Comparison of ENCODE assay signal across 8 cellular contexts in genomic region chr12:31238764-31239387, GRCh38.
A peak's percentile ranks its signal among the peaks of the same experiment; 100 is the strongest.
DNase-seq lines count a peak whose midpoint lies in the region; ATAC-seq and TF ChIP-seq lines count a peak whose summit lies in the region.

No MANE protein-coding gene starts in this region.

- no peaks in the 10 kb centered on the region for H3K9me3 ChIP-seq in Karpas-422 (ENCODE audit: low read length)
- no peaks in the 10 kb centered on the region for H3K9me3 ChIP-seq in RWPE2 (ENCODE audit: severe bottlenecking)

- H3K9me3 Mint-ChIP-seq in glutamatergic neuron (ENCODE audit: unreplicated experiment) (peaks cover 3% of the 10 kb centered on the region), progenitor cell of endocrine pancreas (ENCODE audit: low read depth) (no peaks in the 10 kb centered on the region)

- H3K27me3 Mint-ChIP-seq in glutamatergic neuron (ENCODE audit: unreplicated experiment) (peaks cover 2% of the 10 kb centered on the region), progenitor cell of endocrine pancreas (peaks cover 47% of the 10 kb centered on the region)

- H3K4me1 ChIP-seq in Karpas-422 (ENCODE audit: low read length): no peaks in the 10 kb centered on the region
- no peaks in the 10 kb centered on the region for H3K4me1 ChIP-seq in RWPE2 (ENCODE audit: insufficient read depth, poor library complexity, severe bottlenecking)

- H3K27me3 ChIP-seq in Karpas-422 (ENCODE audit: low read length) (no peaks in the 10 kb centered on the region), RWPE2 (ENCODE audit: insufficient read depth, poor library complexity, severe bottlenecking) (no peaks in the 10 kb centered on the region)

- H4K20me1 ChIP-seq in Karpas-422 (ENCODE audit: insufficient read depth, low read depth, low read length): no peaks in the 10 kb centered on the region

- H3K36me3 Mint-ChIP-seq in glutamatergic neuron (ENCODE audit: unreplicated experiment): no peaks in the 10 kb centered on the region
- H3K36me3 Mint-ChIP-seq in progenitor cell of endocrine pancreas (ENCODE audit: insufficient read depth): no peaks in the 10 kb centered on the region

- H3K4me3 Mint-ChIP-seq in glutamatergic neuron (ENCODE audit: unreplicated experiment) (no peak overlapping the region), progenitor cell of endocrine pancreas (ENCODE audit: low read depth) (no peak overlapping the region)

- H3K4me1 Mint-ChIP-seq in glutamatergic neuron (ENCODE audit: low read depth, unreplicated experiment) (peaks cover 19% of the 10 kb centered on the region), progenitor cell of endocrine pancreas (ENCODE audit: low read depth) (peaks cover 15% of the 10 kb centered on the region)

- no peak overlapping the region for H3K9ac ChIP-seq in Karpas-422 (ENCODE audit: low read length)

- H3K27ac Mint-ChIP-seq in glutamatergic neuron (ENCODE audit: unreplicated experiment) (no peak overlapping the region), progenitor cell of endocrine pancreas (no peak overlapping the region)

- H3K36me3 ChIP-seq in Karpas-422 (ENCODE audit: insufficient read depth, low read length) (no peaks in the 10 kb centered on the region), RWPE2 (ENCODE audit: low read depth) (no peaks in the 10 kb centered on the region)

- peak; percentile 76 for DNase-seq in ELR (ENCODE audit: low read depth)
- peak; percentile 84 for DNase-seq in Karpas-422
- DNase-seq in RWPE2 (ENCODE audit: low spot score): no peak
- DNase-seq in activated gamma-delta T cell treated with anti-CD3 and anti-CD28 coated beads, Interleukin-2, amount 50 U/mL, for 16 hours (ENCODE audit: low read depth): peak; percentile 42
- peak; percentile 81 for DNase-seq in glutamatergic neuron
- DNase-seq in progenitor cell of endocrine pancreas (ENCODE audit: low spot score, unreplicated experiment): peak; percentile 67

- ATAC-seq in GM21723 (IDR thresholded peaks at IDR 0.05; ENCODE audit: unreplicated experiment) (peak; percentile 88), RWPE2 (ENCODE audit: low read depth) (peak; percentile 62; the same call in 1 of the 3 replicates), HG02970 (IDR thresholded peaks at IDR 0.05; ENCODE audit: low FRiP score, unreplicated experiment) (no peak)

- H2AFZ ChIP-seq in Karpas-422 (ENCODE audit: low read length): no peak overlapping the region

- H3K9me2 ChIP-seq in Karpas-422 (replicated peaks; ENCODE audit: insufficient read depth, low read length): no peaks in the 10 kb centered on the region

- no peaks in the 10 kb centered on the region for H3K79me2 ChIP-seq in Karpas-422 (ENCODE audit: low read length)

- no peak overlapping the region for H3K27ac ChIP-seq in Karpas-422 (ENCODE audit: low read length)
- no peak overlapping the region for H3K27ac ChIP-seq in RWPE2 (ENCODE audit: poor library complexity, severe bottlenecking)

- H3K4me3 ChIP-seq in Karpas-422 (ENCODE audit: low read length) (no peak overlapping the region), RWPE2 (ENCODE audit: severe bottlenecking) (no peak overlapping the region)

- H3K4me2 ChIP-seq in Karpas-422 (ENCODE audit: low read depth, low read length, poor library complexity, severe bottlenecking): no peak overlapping the region

- TF ChIP-seq CTCF in RWPE2 (IDR thresholded peaks at IDR 0.05; ENCODE audit: poor library complexity, severe bottlenecking) (peak; percentile 59), glutamatergic neuron (IDR thresholded peaks at IDR 0.05; ENCODE audit: partially characterized antibody, unreplicated experiment) (peak; percentile 78), progenitor cell of endocrine pancreas (IDR thresholded peaks at IDR 0.05; ENCODE audit: unreplicated experiment) (peak; percentile 83)
